Comparison of ENCODE assay signal across 8 cellular contexts in the genomic region with DNA sequence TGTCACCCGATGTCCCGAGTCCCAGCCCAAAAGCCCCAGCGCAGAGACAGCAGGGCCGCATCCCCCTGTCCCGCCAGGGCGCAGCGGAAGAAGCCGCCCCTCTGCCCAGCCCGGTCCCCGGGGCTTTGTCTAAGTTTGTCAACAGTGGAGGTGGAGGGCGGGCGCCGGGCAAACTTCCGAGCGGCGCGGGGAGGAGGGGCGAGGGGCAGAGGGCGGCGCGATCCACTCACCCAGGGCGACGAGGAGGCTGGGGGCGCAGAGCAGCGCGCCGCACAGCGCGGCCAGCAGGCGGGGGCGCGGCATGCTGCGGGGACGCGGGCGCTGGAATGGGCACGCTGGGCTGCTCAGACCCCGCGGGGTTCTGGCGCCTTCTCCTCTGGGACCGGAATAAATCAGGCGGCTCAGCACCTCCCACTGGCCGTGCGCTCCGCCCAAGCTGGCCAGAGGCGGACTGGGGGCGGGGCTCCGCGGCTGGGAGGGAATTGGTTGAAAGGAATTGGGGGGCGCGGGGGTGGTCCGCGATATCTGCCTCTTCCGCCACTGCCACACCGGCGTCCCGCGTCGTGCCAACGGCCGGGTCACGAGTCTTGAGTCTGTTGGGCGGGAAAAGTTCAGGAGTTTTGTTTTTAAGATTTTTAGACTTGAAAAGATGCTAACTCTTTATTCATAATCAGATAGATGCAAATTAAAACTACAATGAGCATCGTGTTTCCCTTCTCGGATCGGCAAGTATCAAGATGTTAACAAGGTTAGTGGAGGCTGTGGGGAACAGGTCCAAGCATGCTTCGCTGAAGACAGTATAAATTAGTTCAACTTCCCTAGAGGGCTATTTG. TPM values are rescaled to one million over a fixed set of nuclear protein-coding genes. Genes with fewer than 3 reads are reported as not detected.
DNase-seq lines count a peak whose midpoint lies in the region; ATAC-seq, FAIRE-seq and TF ChIP-seq lines count a peak whose summit lies in the region.

Gene MFGE8 (minus strand): TSS at position 363 of the 833 bp plus-strand sequence. CDS start 60 bp downstream, at position 303.

- peak within 1 kb of the TSS; percentile 89 for H2AFZ ChIP-seq in Karpas-422 (ENCODE audit: low read length)
- peak within 1 kb of the TSS; percentile 91 for H2AFZ ChIP-seq in K562 (ENCODE audit: low read depth, low read length)

- no peak for TF ChIP-seq RAD21 in K562 (CRISPR knock-in tag; conservative IDR thresholded peaks at IDR 0.05 in 1 of 2, IDR thresholded peaks at IDR 0.05 in 1 of 2)

- in situ Hi-C loops in K562 (cut with MboI) (loop anchor here (5.0 kb wide), 1 partner anchor 104 kb away; no protein-coding TSS in a partner anchor), gastrocnemius medialis (cut with MboI; ENCODE audit: low sequenced_read_pairs in 4 of 4) (loop anchor here in 2 of 4 donors (10.0 to 25.0 kb wide), 2 partner anchors 182 to 249 kb away; no protein-coding TSS in a partner anchor)

- DNase-seq in ELF-1 (ENCODE audit: low read depth, low spot score) (peak; percentile 88), Karpas-422 (peak; percentile 47), UCSD-AML1 (lab: John Stamatoyannopoulos, UW; ENCODE audit: unreplicated experiment) (peak; percentile 63), K562 (ENCODE audit: extremely low read depth in 1 of 4, low spot score in 3 of 4) (peak; percentile 85 to 90 (median 87)), gastrocnemius medialis (peak; percentile 74 to 86), NCI-H146 (lab: John Stamatoyannopoulos, UW) (no peak)

- ATAC-seq in GM21737 (IDR thresholded peaks at IDR 0.05; ENCODE audit: unreplicated experiment), result peak; percentile 84
- peak; percentile 93 for ATAC-seq in K562
- peak; percentile 58 to 60 for ATAC-seq in gastrocnemius medialis

- TF ChIP-seq EP300 in K562 (IDR thresholded peaks at IDR 0.05; ENCODE audit: low read length), result no peak

- POLR2A ChIA-PET in K562 (lab: Yijun Ruan, JAX), result interaction anchor here (0.7 to 1.0 kb wide), 2 partner anchors 9 to 415 kb away, joined by 3 read pairs; no protein-coding TSS in a partner anchor

- peak; percentile 81 for TF ChIP-seq POLR2A in K562 (conservative IDR thresholded peaks at IDR 0.05)
- peak; percentile 99 for TF ChIP-seq POLR2A in gastrocnemius medialis (IDR thresholded peaks at IDR 0.05)

- no peaks in the 10 kb centered on the region for H3K9me1 ChIP-seq in K562 (ENCODE audit: control insufficient read depth, insufficient read depth, low read length)

- no peaks in the 10 kb centered on the region for H3K36me3 ChIP-seq in Karpas-422 (ENCODE audit: insufficient read depth, low read length)
- peaks cover 30% of the 10 kb centered on the region for H3K36me3 ChIP-seq in K562 (ENCODE audit: control insufficient read depth, insufficient read depth, low read length)
- H3K36me3 ChIP-seq in gastrocnemius medialis, result peaks cover 0 to 30% of the 10 kb centered on the region in 2 donors

- intact Hi-C loops in K562 (cut with micrococcal nuclease), result loop anchor here (5.0 kb wide), 1 partner anchor 74 kb away; no protein-coding TSS in a partner anchor
- intact Hi-C loops in gastrocnemius medialis (cut with DNase I; ENCODE audit: low total_unique reads), result loop anchor here (5.0 to 10.0 kb wide), 4 partner anchors 174 to 1189 kb away; partner anchors contain the start of genes ABHD2, IDH2 and ZNF710

- no peak for FAIRE-seq in K562 (lab: Jason Lieb, UNC)

- H3K27ac ChIP-seq in Karpas-422 (ENCODE audit: low read length), result no peak within 1 kb of the TSS
- peak within 1 kb of the TSS; percentile 74 for H3K27ac ChIP-seq in K562 (ENCODE audit: extremely low read depth, low read depth, low read length)
- peak within 1 kb of the TSS; percentile 92 to 99 (median 97) for H3K27ac ChIP-seq in gastrocnemius medialis

- TF ChIP-seq CTCF in K562 (IDR thresholded peaks at IDR 0.05 in 2 of 3, conservative IDR thresholded peaks at IDR 0.05 in 1 of 3; ENCODE audit: insufficient read depth in 2 of 3, low read depth in 1 of 3, low read length in 3 of 3), result peak in 2 of 3 experiments; percentile 15; a peak in 1 of 6 replicates
- TF ChIP-seq CTCF in gastrocnemius medialis (IDR thresholded peaks at IDR 0.05 in 4 of 5, conservative IDR thresholded peaks at IDR 0.05 in 1 of 5), result peak in 2 of 5 experiments; percentile 25 to 35

- no peaks in the 10 kb centered on the region for H3K79me2 ChIP-seq in Karpas-422 (ENCODE audit: low read length)
- peaks cover 31% of the 10 kb centered on the region for H3K79me2 ChIP-seq in K562 (ENCODE audit: control insufficient read depth, insufficient read depth, low read length)

- CTCF ChIA-PET in K562 (lab: Yijun Ruan, JAX; ENCODE audit: low intra/inter-chr PET ratio), result interaction anchor here (0.6 to 0.9 kb wide), 2 partner anchors 75 to 103 kb away, joined by 3 to 4 read pairs; no protein-coding TSS in a partner anchor

- H3K9ac ChIP-seq in Karpas-422 (ENCODE audit: low read length) (peak within 1 kb of the TSS; percentile 51), K562 (ENCODE audit: insufficient read depth in 1 of 2, low read depth in 2 of 2, low read length in 2 of 2) (peak within 1 kb of the TSS; percentile 75 to 95)

- H3K27me3 ChIP-seq in Karpas-422 (ENCODE audit: low read length) (no peaks in the 10 kb centered on the region), K562 (ENCODE audit: control insufficient read depth in 2 of 2, insufficient read depth in 2 of 2, low read length in 2 of 2) (no peaks in the 10 kb centered on the region), gastrocnemius medialis (no peaks in the 10 kb centered on the region)

- no peaks in the 10 kb centered on the region for H3K9me2 ChIP-seq in Karpas-422 (replicated peaks; ENCODE audit: insufficient read depth, low read length)

- H3K4me3 ChIP-seq in Karpas-422 (ENCODE audit: low read length) (peak within 1 kb of the TSS; percentile 69), K562 (peak within 1 kb of the TSS; percentile 75), iPS-11a (ENCODE audit: low read depth, low read length) (peak within 1 kb of the TSS; percentile 77), gastrocnemius medialis (peak within 1 kb of the TSS; percentile 70 to 92 (median 86))

- peak within 1 kb of the TSS; percentile 85 for H3K4me2 ChIP-seq in Karpas-422 (ENCODE audit: low read depth, low read length, poor library complexity, severe bottlenecking)
- peak within 1 kb of the TSS; percentile 84 for H3K4me2 ChIP-seq in K562 (ENCODE audit: insufficient read depth, low read length)

- H4K20me1 ChIP-seq in Karpas-422 (ENCODE audit: insufficient read depth, low read depth, low read length), result no peaks in the 10 kb centered on the region
- H4K20me1 ChIP-seq in K562 (replicated peaks; ENCODE audit: control insufficient read depth, insufficient read depth, low read length), result 0 out of 2 replicates have a peak, but pooled peaks cover 9% of the 10 kb centered on the region

- under 1% methylated on average over 53 of the region's 67 CpGs for WGBS in K562 (ENCODE audit: insufficient coverage, low coverage, missing lambda C conversion rate)

- H3K4me1 ChIP-seq in Karpas-422 (ENCODE audit: low read length) (peaks cover 13% of the 10 kb centered on the region), K562 (replicated peaks in 1 of 2; ENCODE audit: control insufficient read depth in 2 of 2, insufficient read depth in 2 of 2, low read length in 2 of 2) (peaks cover 33 to 38% of the 10 kb centered on the region in 2 experiments), gastrocnemius medialis (peaks cover 40 to 42% of the 10 kb centered on the region in 2 donors)

- BruUV-seq in K562 (replicated peaks; lab: Mats Ljungman, UMichigan), result no TSS peak

- H3K9me3 ChIP-seq in Karpas-422 (ENCODE audit: low read length), result no peaks in the 10 kb centered on the region
- no peaks in the 10 kb centered on the region for H3K9me3 ChIP-seq in K562 (replicated peaks; ENCODE audit: control insufficient read depth, insufficient read depth, low read depth, low read length)
- H3K9me3 ChIP-seq in gastrocnemius medialis, result no peaks in the 10 kb centered on the region

TF ChIP-seq in K562, 482 proteins besides CTCF, POLR2A, EP300 and RAD21 (continues in another document):
- no peak for TF ChIP-seq PRPF4 (IDR thresholded peaks at IDR 0.05; ENCODE audit: insufficient read depth, low read depth, low read length, poor library complexity, severe bottlenecking)
- no peak for TF ChIP-seq CCAR2 (IDR thresholded peaks at IDR 0.05; ENCODE audit: low read depth, low read length)
- TF ChIP-seq HNRNPL (IDR thresholded peaks at IDR 0.05; ENCODE audit: low read depth, low read length), result peak; percentile 88
- TF ChIP-seq THRA (IDR thresholded peaks at IDR 0.05), result no peak

RNA-seq across cellular contexts. Expression of gene MFGE8, which starts in this region (rescaled TPM):
- not detected in 2 replicates for total RNA-seq in Karpas-422 (2014; rRNA removed; shearing (Covaris generic); ENCODE audit: low replicate concordance)
- 609 and 1,242 TPM in 2 replicates for total RNA-seq in K562 (2011; cell fraction: chromatin; rRNA removed; ENCODE audit: low replicate concordance)
- total RNA-seq in K562 (2011; cell fraction: nucleolus; rRNA removed), result 770 and 804 TPM in 2 replicates
- total RNA-seq in K562 (2011; cell fraction: nucleoplasm; rRNA removed), result 668 and 702 TPM in 2 replicates
- total RNA-seq in K562 (2014; rRNA removed), result 62.3 and 73.1 TPM in 2 replicates
- total RNA-seq in K562 (2014; rRNA removed; fragmentation: Illumina TruSeq; extraction: Trizol), result 24.9 and 31.3 TPM in 2 replicates
- 35.4 and 36.3 TPM in 2 replicates for total RNA-seq in K562 (2015; rRNA removed; fragmentation: Illumina TruSeq; extraction: Trizol)
- total RNA-seq in K562 (2021), result 129 and 142 TPM in 2 replicates
- polyA plus RNA-seq in K562 (2011; rRNA removed), result 85.1 and 148 TPM in 2 replicates
- polyA plus RNA-seq in K562 (2011; cell fraction: cytosol; rRNA removed), result 115 and 120 TPM in 2 replicates
- 355 and 465 TPM in 2 replicates for polyA plus RNA-seq in K562 (2011; cell fraction: nucleus; rRNA removed)
- 147 and 220 TPM in 2 replicates for polyA plus RNA-seq in K562 (2012)
- polyA plus RNA-seq in K562 (2014; fragmentation: Illumina TruSeq; extraction: Trizol), result 93.6 and 109 TPM in 2 replicates
- polyA plus RNA-seq in K562 (2014; fragmentation: Nextera tagmentation; extraction: Ambion mirVana), result 1 to 10 TPM; 2.3 to 3.1 TPM
- polyA plus RNA-seq in K562 (2014; rRNA removed), result 113 and 119 TPM in 2 replicates
- polyA minus RNA-seq in K562 (2011; rRNA and poly(A)+ RNA removed), result 62.6 and 80.1 TPM in 2 replicates
- 71.4 and 82.5 TPM in 2 replicates for polyA minus RNA-seq in K562 (2011; cell fraction: cytosol; rRNA and poly(A)+ RNA removed)
- 120 and 137 TPM in 2 replicates for polyA minus RNA-seq in K562 (2011; cell fraction: nucleus; rRNA and poly(A)+ RNA removed)
- 100 to 1,000 TPM; 239 to 437 (median 395) TPM for total RNA-seq in gastrocnemius medialis

Comparison
In these comparisons a context has a peak if more than half of its experiments do, and no peak if none do; other contexts are left out.
1. RNA of gene MFGE8 (total RNA-seq): 239 to 437 TPM in gastrocnemius medialis and 24.9 to 1,242 TPM in K562; not detected in Karpas-422; every median in the first group is over 10 times any median in the second.
2. Peak in DNase-seq, H3K4me3 ChIP-seq, H3K9ac ChIP-seq and H3K4me2 ChIP-seq in Karpas-422; RNA of the gene not detected or under 1 TPM.
3. Peak in every context shown above with its lines, with median percentiles within 50 percentile points of each other: ATAC-seq and H3K4me3 ChIP-seq.